In genomic region chr3:187769771-187770170, GRCh38 we compare ENCODE assay signal across 16 cellular contexts. TPM values are rescaled to one million over a fixed set of nuclear protein-coding genes. Genes with fewer than 3 reads are reported as not detected.
DNase-seq lines count a peak whose midpoint lies in the region; ATAC-seq lines count a peak whose summit lies in the region.
"Had no signal": no experiment of that assay in that cellular context is flagged by ENCODE, and none has a peak within 500 bp of the region (broad histone marks: within the 10 kb centered on the region; RNA-seq: fewer than 3 reads in every experiment).

No MANE protein-coding gene starts in this region.

- H3K4me1 Mint-ChIP-seq in T-helper 1 cell treated with Interleukin-12 subunit alpha and Interleukin-12 subunit beta and Interleukin-4 antibody, amounts not matched to agents 30 μg/mL and 1 μg/mL, for 36 hours (ENCODE audit: low read depth) = peaks cover 43% of the 10 kb centered on the region
- H3K4me1 Mint-ChIP-seq in naive B cell = peaks cover 21 to 23% (median 22%) of the 10 kb centered on the region in 3 donors

- H3K4me3 Mint-ChIP-seq in T-helper 1 cell treated with Interleukin-12 subunit alpha and Interleukin-12 subunit beta and Interleukin-4 antibody, amounts not matched to agents 30 μg/mL and 1 μg/mL, for 36 hours = no peak overlapping the region
- H3K4me3 Mint-ChIP-seq in naive B cell = no peak overlapping the region

- DNase-seq in T-helper 1 cell = no peak
- DNase-seq in NCI-H524 (lab: John Stamatoyannopoulos, UW) = peak; percentile 89 to 97
- no peak for DNase-seq in naive B cell
- DNase-seq in anterior cingulate cortex (lab: John Stamatoyannopoulos, UW) = no peak
- DNase-seq in H4 (ENCODE audit: low spot score) = no peak
- no peak for DNase-seq in hepatic stellate cell (ENCODE audit: low spot score)
- DNase-seq: activated CD4-positive, CD25-positive, alpha-beta regulatory T cell treated with anti-CD3 and anti-CD28 coated beads, Interleukin-2, amount 50 U/mL, for 72 hours; esophagus squamous epithelium; hypothalamus; Karpas-422; lower lobe of right lung; NCI-H2029 treated with DMSO at 0.1 percent for 48 hours had no signal

- H3K9me3 Mint-ChIP-seq in T-helper 1 cell treated with Interleukin-12 subunit alpha and Interleukin-12 subunit beta and Interleukin-4 antibody, amounts not matched to agents 30 μg/mL and 1 μg/mL, for 36 hours = no peaks in the 10 kb centered on the region
- no peaks in the 10 kb centered on the region for H3K9me3 Mint-ChIP-seq in naive B cell

- ATAC-seq in GM21723 (IDR thresholded peaks at IDR 0.05; ENCODE audit: unreplicated experiment) (peak; percentile 14), naive B cell (ENCODE audit: low read depth in 2 of 2) (no peak)
- ATAC-seq: HCT116, lower lobe of right lung, SK-N-SH treated with all-trans-retinoic acid at 6 μM for 48 hours had no signal

- no peaks in the 10 kb centered on the region for H3K27me3 Mint-ChIP-seq in T-helper 1 cell treated with Interleukin-12 subunit alpha and Interleukin-12 subunit beta and Interleukin-4 antibody, amounts not matched to agents 30 μg/mL and 1 μg/mL, for 36 hours (ENCODE audit: low read depth)
- H3K27me3 Mint-ChIP-seq in naive B cell = peaks cover 0 to 10% (median 8%) of the 10 kb centered on the region in 3 donors

- peak overlapping the region; percentile 74 for H3K27ac Mint-ChIP-seq in T-helper 1 cell treated with Interleukin-12 subunit alpha and Interleukin-12 subunit beta and Interleukin-4 antibody, amounts not matched to agents 30 μg/mL and 1 μg/mL, for 36 hours
- H3K27ac Mint-ChIP-seq in naive B cell = peak overlapping the region in 4 of 6 donors; percentile 16 to 44 (median 24)

- peaks cover 16% of the 10 kb centered on the region for H3K36me3 Mint-ChIP-seq in T-helper 1 cell treated with Interleukin-12 subunit alpha and Interleukin-12 subunit beta and Interleukin-4 antibody, amounts not matched to agents 30 μg/mL and 1 μg/mL, for 36 hours (ENCODE audit: low read depth)
- H3K36me3 Mint-ChIP-seq in naive B cell = no peaks in the 10 kb centered on the region

RNA-seq across cellular contexts. Expression of gene BCL6, which starts 24.5 kb away (rescaled TPM):
- polyA plus RNA-seq in naive B cell (ENCODE audit: low read depth in 6 of 6) = 10 to 100 TPM; 20.7 to 39.3 (median 31.9) TPM
- total RNA-seq in H4 (2014; rRNA removed; shearing (Covaris generic)) = 5.8 and 9.0 TPM in 2 replicates

Comparison
In these comparisons a context has a peak if more than half of its experiments do, and no peak if none do; other contexts are left out.
1. DNase-seq: peak in NCI-H524 (2 of 2); none in T-helper 1 cell (0 of 5), naive B cell (single experiment), anterior cingulate cortex (0 of 58), H4 (single experiment) and hepatic stellate cell (single experiment).